In the genomic region with DNA sequence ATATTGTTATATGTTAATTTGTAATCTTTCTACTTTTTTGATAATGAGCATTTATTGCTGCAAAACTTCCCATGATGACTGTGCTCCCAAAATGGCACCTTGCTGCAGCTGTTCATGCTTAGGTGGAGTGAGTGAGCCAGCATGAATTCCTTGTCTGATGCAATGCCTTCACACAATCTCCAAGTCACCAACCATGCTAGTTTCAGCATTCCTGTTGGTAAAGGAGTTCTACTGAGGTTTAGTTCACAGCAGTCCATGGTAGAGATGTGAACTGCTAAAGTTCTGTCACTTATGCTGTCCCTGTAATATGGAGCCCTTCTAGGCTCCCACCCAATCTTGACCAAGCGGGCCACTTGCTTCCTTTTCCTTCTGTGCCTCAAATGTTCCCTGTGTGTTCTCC, we compare ENCODE assay signal across 17 cellular contexts. TPM values are rescaled to one million over a fixed set of nuclear protein-coding genes. Genes with fewer than 3 reads are reported as not detected.
A peak's percentile ranks its signal among the peaks of the same experiment; 100 is the strongest.
DNase-seq lines count a peak whose midpoint lies in the region; ATAC-seq, FAIRE-seq and TF ChIP-seq lines count a peak whose summit lies in the region.
"Had no signal": no experiment of that assay in that cellular context is flagged by ENCODE, and none has a peak within 500 bp of the region (broad histone marks: within the 10 kb centered on the region; RNA-seq: fewer than 3 reads in every experiment).

No MANE protein-coding gene starts in this region.

- DNase-seq in AG09309 (ENCODE audit: low read depth) (peak; percentile 46), NCI-H226 (peak; percentile 24), epithelial cell of esophagus (ENCODE audit: low read depth) (peak; percentile 70), keratinocyte (ENCODE audit: low read depth, low spot score) (no peak), SW480 (ENCODE audit: low spot score) (no peak)
- DNase-seq in activated CD4-positive, alpha-beta memory T cell treated with anti-CD3 and anti-CD28 coated beads, Interleukin-2, amount 10 ng/mL, durations not matched to agents 7 days and 5 days, result no peak
- DNase-seq in activated naive CD4-positive, alpha-beta T cell treated with anti-CD3 and anti-CD28 coated beads, Interleukin-2, amount 50 U/mL, for 72 hours (ENCODE audit: low spot score in 2 of 2), result no peak
- DNase-seq in activated T-cell treated with anti-CD3 and anti-CD28 coated beads, Interleukin-2, amount 50 U/mL, for 1 hour, result no peak
- DNase-seq: activated CD4-positive, alpha-beta T cell treated with anti-CD3 and anti-CD28 coated beads, Interleukin-2, amount 50 U/mL, for 48 hours; adrenal gland; naive thymus-derived CD8-positive, alpha-beta T cell; NCI-H2029; PC-3 had no signal

- no peak overlapping the region for H3K4me3 ChIP-seq in AG09309 (ENCODE audit: control insufficient read depth, low read depth, low read length)
- no peak overlapping the region for H3K4me3 ChIP-seq in epithelial cell of esophagus (ENCODE audit: low read length)
- H3K4me3 ChIP-seq in keratinocyte (ENCODE audit: control insufficient read depth in 2 of 3, extremely low read depth in 1 of 3, insufficient read depth in 2 of 3, low read depth in 1 of 3, low read length in 3 of 3), result no peak overlapping the region
- H3K4me3 ChIP-seq: adrenal gland had no signal

- H3K27me3 ChIP-seq in keratinocyte (ENCODE audit: control insufficient read depth, extremely low read depth, insufficient read depth, low read length), result no peaks in the 10 kb centered on the region
- H3K27me3 ChIP-seq: adrenal gland had no signal

- H3K9me3 ChIP-seq in keratinocyte (ENCODE audit: control insufficient read depth, low read depth, low read length), result no peaks in the 10 kb centered on the region
- H3K9me3 ChIP-seq: adrenal gland had no signal

- no peaks in the 10 kb centered on the region for H3K27me3 Mint-ChIP-seq in activated CD4-positive, alpha-beta memory T cell treated with anti-CD3 and anti-CD28 coated beads, Interleukin-2, amount 10 ng/mL, durations not matched to agents 7 days and 5 days

- no peaks in the 10 kb centered on the region for H3K79me2 ChIP-seq in keratinocyte (ENCODE audit: control insufficient read depth, insufficient read depth, low read length)

- no peaks in the 10 kb centered on the region for H3K36me3 Mint-ChIP-seq in activated CD4-positive, alpha-beta memory T cell treated with anti-CD3 and anti-CD28 coated beads, Interleukin-2, amount 10 ng/mL, durations not matched to agents 7 days and 5 days (ENCODE audit: low read depth)
- H3K36me3 Mint-ChIP-seq in activated naive CD4-positive, alpha-beta T cell treated with anti-CD3 and anti-CD28 coated beads, Interleukin-2, amount 50 U/mL, for 72 hours, result no peaks in the 10 kb centered on the region

- dilution Hi-C loops in keratinocyte (cut with MboI; ENCODE audit: extremely low pct_ligation_motif_present, low sequenced_read_pairs), result no loop called here

- no peaks in the 10 kb centered on the region for H3K4me1 ChIP-seq in keratinocyte (ENCODE audit: control insufficient read depth, extremely low read depth, insufficient read depth, low read length)
- H3K4me1 ChIP-seq: adrenal gland had no signal

- ATAC-seq in activated naive CD4-positive, alpha-beta T cell treated with anti-CD3 and anti-CD28 coated beads, Interleukin-2, amount 50 U/mL, for 72 hours, result no peak
- ATAC-seq: naive thymus-derived CD8-positive, alpha-beta T cell; PC-3 had no signal

- H3K27ac Mint-ChIP-seq in activated CD4-positive, alpha-beta memory T cell treated with anti-CD3 and anti-CD28 coated beads, Interleukin-2, amount 10 ng/mL, durations not matched to agents 7 days and 5 days, result no peak overlapping the region
- H3K27ac Mint-ChIP-seq in activated naive CD4-positive, alpha-beta T cell treated with anti-CD3 and anti-CD28 coated beads, Interleukin-2, amount 50 U/mL, for 72 hours, result no peak overlapping the region
- H3K27ac Mint-ChIP-seq: activated T-helper 1 cell treated with anti-CD3 and anti-CD28 coated beads, Interleukin-12 subunit alpha, Interleukin-12 subunit beta, Interleukin-2, Interleukin-4 antibody, amounts not matched to agents 30 ng/mL and 10 ng/mL and 1 ng/mL, durations not matched to agents 14 hours and 24 hours and 36 hours; naive thymus-derived CD8-positive, alpha-beta T cell had no signal

- peak; percentile 39 for FAIRE-seq in keratinocyte (lab: Jason Lieb, UNC)
- FAIRE-seq: endothelial cell of umbilical vein, HTR-8/SVneo, TTC549 had no signal

- H3K4me2 ChIP-seq in keratinocyte (ENCODE audit: control insufficient read depth, extremely low read depth, insufficient read depth, low read depth, low read length), result no peak overlapping the region

- H3K9ac ChIP-seq in keratinocyte (ENCODE audit: control insufficient read depth, extremely low read depth, insufficient read depth, low read length), result no peak overlapping the region

- H3K36me3 ChIP-seq in keratinocyte (ENCODE audit: control insufficient read depth in 2 of 2, extremely low read depth in 1 of 2, insufficient read depth in 2 of 2, low read length in 2 of 2), result no peaks in the 10 kb centered on the region
- H3K36me3 ChIP-seq: adrenal gland had no signal

- H3K9me3 Mint-ChIP-seq in activated CD4-positive, alpha-beta memory T cell treated with anti-CD3 and anti-CD28 coated beads, Interleukin-2, amount 10 ng/mL, durations not matched to agents 7 days and 5 days, result no peaks in the 10 kb centered on the region
- H3K9me3 Mint-ChIP-seq in activated naive CD4-positive, alpha-beta T cell treated with anti-CD3 and anti-CD28 coated beads, Interleukin-2, amount 50 U/mL, for 72 hours, result no peaks in the 10 kb centered on the region
- H3K9me3 Mint-ChIP-seq: activated T-helper 1 cell treated with anti-CD3 and anti-CD28 coated beads, Interleukin-12 subunit alpha, Interleukin-12 subunit beta, Interleukin-2, Interleukin-4 antibody, amounts not matched to agents 30 ng/mL and 10 ng/mL and 1 ng/mL, durations not matched to agents 14 hours and 24 hours and 36 hours; naive thymus-derived CD8-positive, alpha-beta T cell had no signal

- no peak overlapping the region for H2AFZ ChIP-seq in keratinocyte (ENCODE audit: control insufficient read depth, low read length)

- peaks cover 8% of the 10 kb centered on the region for H3K4me1 Mint-ChIP-seq in activated CD4-positive, alpha-beta memory T cell treated with anti-CD3 and anti-CD28 coated beads, Interleukin-2, amount 10 ng/mL, durations not matched to agents 7 days and 5 days

- H3K9me1 ChIP-seq in keratinocyte (ENCODE audit: control insufficient read depth, extremely low read depth, insufficient read depth, low read length), result no peaks in the 10 kb centered on the region

- CTCF ChIA-PET in activated CD4-positive, alpha-beta memory T cell treated with anti-CD3 and anti-CD28 coated beads, Interleukin-2, amount 10 ng/mL, durations not matched to agents 7 days and 5 days (lab: Charles Lee), result interaction anchor here (1.6 kb wide), 1 partner anchor 188 kb away, joined by 5 read pairs; no protein-coding TSS in a partner anchor

- H3K4me3 Mint-ChIP-seq in activated CD4-positive, alpha-beta memory T cell treated with anti-CD3 and anti-CD28 coated beads, Interleukin-2, amount 10 ng/mL, durations not matched to agents 7 days and 5 days, result no peak overlapping the region
- H3K4me3 Mint-ChIP-seq: activated T-helper 1 cell treated with anti-CD3 and anti-CD28 coated beads, Interleukin-12 subunit alpha, Interleukin-12 subunit beta, Interleukin-2, Interleukin-4 antibody, amounts not matched to agents 30 ng/mL and 10 ng/mL and 1 ng/mL, durations not matched to agents 14 hours and 24 hours and 36 hours; naive thymus-derived CD8-positive, alpha-beta T cell had no signal

- TF ChIP-seq CTCF in AG09309 (IDR thresholded peaks at IDR 0.05; ENCODE audit: control insufficient read depth, insufficient read depth, low read depth, low read length, missing control alignments) (no peak), epithelial cell of esophagus (IDR thresholded peaks at IDR 0.05; ENCODE audit: insufficient read depth, low read depth, low read length, missing control alignments) (no peak), keratinocyte (optimal IDR thresholded peaks at IDR 0.05 in 1 of 3, IDR thresholded peaks at IDR 0.05 in 1 of 3, conservative IDR thresholded peaks at IDR 0.05 in 1 of 3; ENCODE audit: extremely low read depth in 1 of 3, insufficient read depth in 2 of 3, low read length in 3 of 3) (no peak)

- H4K20me1 ChIP-seq in keratinocyte (ENCODE audit: control insufficient read depth, extremely low read depth, insufficient read depth, low read length), result no peaks in the 10 kb centered on the region

- no peak overlapping the region for H3K27ac ChIP-seq in keratinocyte (ENCODE audit: control insufficient read depth, insufficient read depth, low read length)
- H3K27ac ChIP-seq: adrenal gland had no signal

- POLR2A ChIA-PET in activated CD4-positive, alpha-beta memory T cell treated with anti-CD3 and anti-CD28 coated beads, Interleukin-2, amount 10 ng/mL, durations not matched to agents 7 days and 5 days (lab: Charles Lee), result no interaction called here

RNA-seq across cellular contexts. Expression of a gene that starts 26.2 kb away (rescaled TPM):
- 9.4 to 15.3 TPM (median 11.2 TPM) in 3 replicates for polyA plus RNA-seq in keratinocyte
- polyA plus RNA-seq in keratinocyte (2011; ENCODE audit: low read depth), result 15.4 TPM
- 10.0 and 21.2 TPM in 2 replicates for polyA plus RNA-seq in keratinocyte (2011; cell fraction: cytosol; rRNA removed)
- polyA plus RNA-seq in keratinocyte (2011; cell fraction: nucleus; rRNA removed), result 10.1 and 14.5 TPM in 2 replicates
- 4.8 and 11.5 TPM in 2 replicates for polyA plus RNA-seq in keratinocyte (2012; ENCODE audit: low replicate concordance)
- 5.0 to 18.6 TPM (median 12.3 TPM) in 3 replicates for polyA minus RNA-seq in keratinocyte
- polyA minus RNA-seq in keratinocyte (2011; cell fraction: cytosol; rRNA and poly(A)+ RNA removed), result 17.1 TPM
- 10.0 and 20.6 TPM in 2 replicates for polyA minus RNA-seq in keratinocyte (2011; cell fraction: nucleus; rRNA and poly(A)+ RNA removed)
- 10 to 100 TPM; 74.7 to 77.4 TPM for total RNA-seq in activated CD4-positive, alpha-beta memory T cell treated with anti-CD3 and anti-CD28 coated beads, Interleukin-2, amount 10 ng/mL, durations not matched to agents 7 days and 5 days
- total RNA-seq in activated naive CD4-positive, alpha-beta T cell treated with anti-CD3 and anti-CD28 coated beads, Interleukin-2, amount 50 U/mL, for 72 hours, result 10 to 100 TPM; 20.7 to 25.2 TPM

Comparison
In these comparisons a context has a peak if more than half of its experiments do, and no peak if none do; other contexts are left out.
1. DNase-seq: peak in AG09309 (single experiment), NCI-H226 (single experiment) and epithelial cell of esophagus (single experiment); none in keratinocyte (single experiment), activated CD4-positive, alpha-beta memory T cell treated with anti-CD3 and anti-CD28 coated beads, Interleukin-2, amount 10 ng/mL, durations not matched to agents 7 days and 5 days (single experiment), activated naive CD4-positive, alpha-beta T cell treated with anti-CD3 and anti-CD28 coated beads, Interleukin-2, amount 50 U/mL, for 72 hours (0 of 2), SW480 (single experiment) and activated T-cell treated with anti-CD3 and anti-CD28 coated beads, Interleukin-2, amount 50 U/mL, for 1 hour (single experiment).